ENCODE assay signal across 20 cellular contexts in the genomic region with DNA sequence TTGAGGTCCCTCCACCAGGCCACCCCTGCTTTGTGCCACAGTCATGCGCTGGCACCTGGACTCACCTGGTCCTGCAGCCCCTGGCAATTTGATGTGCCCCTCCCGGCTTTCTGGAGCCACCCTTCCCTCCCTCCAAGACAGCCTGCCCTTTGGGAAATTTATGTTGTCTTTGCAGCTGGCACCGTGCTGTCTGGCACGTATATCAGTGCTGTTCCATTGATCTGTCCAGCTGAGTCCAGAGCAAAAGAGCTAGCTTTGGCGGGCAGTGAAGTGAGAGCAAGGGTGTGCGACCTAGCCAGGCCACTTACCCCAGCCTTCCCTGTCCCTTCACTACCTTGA. TPM values are rescaled to one million over a fixed set of nuclear protein-coding genes. Genes with fewer than 3 reads are reported as not detected.
DNase-seq lines count a peak whose midpoint lies in the region; ATAC-seq and TF ChIP-seq lines count a peak whose summit lies in the region.
"Had no signal": no experiment of that assay in that cellular context is flagged by ENCODE, and none has a peak within 500 bp of the region (broad histone marks: within the 10 kb centered on the region; RNA-seq: fewer than 3 reads in every experiment).

No MANE protein-coding gene starts in this region.

- ATAC-seq in left lung: no peak
- no peak for ATAC-seq in GM21786 (IDR thresholded peaks at IDR 0.05; ENCODE audit: unreplicated experiment)
- ATAC-seq in stimulated activated naive B cell treated with anti-CD40 and anti-IgM and Interleukin-4, amounts not matched to agents 10 μg/mL and 1 μg/mL and 100 μg/mL, for 72 hours (replicated peaks): no peak
- ATAC-seq: activated CD4-positive, alpha-beta T cell treated with anti-CD3 and anti-CD28 coated beads for 36 hours; gastrocnemius medialis; left ventricle myocardium superior; stimulated activated naive CD8-positive, alpha-beta T cell treated with anti-CD3 and anti-CD28 coated beads, Interleukin-15, Interleukin-2, amounts not matched to agents 100 U/mL and 50 U/mL, for 24 hours had no signal

- H3K27ac ChIP-seq in HUES48 (ENCODE audit: low read depth, low read length) (peak overlapping the region; percentile 95), left lung (peak overlapping the region; percentile 30 to 48), subcutaneous abdominal adipose tissue (ENCODE audit: low read depth, low read length) (peak overlapping the region; percentile 41)
- H3K27ac ChIP-seq: gastrocnemius medialis had no signal

- H3K9me3 ChIP-seq in HUES48 (ENCODE audit: control insufficient read depth, insufficient read depth, low read length) (no peaks in the 10 kb centered on the region), left lung (no peaks in the 10 kb centered on the region), subcutaneous abdominal adipose tissue (ENCODE audit: control insufficient read depth in 5 of 5, low read length in 5 of 5) (no peaks in the 10 kb centered on the region)
- H3K9me3 ChIP-seq: gastrocnemius medialis had no signal

- H3K4me3 Mint-ChIP-seq in brain (no peak overlapping the region), HFFc6 (no peak overlapping the region)
- H3K4me3 Mint-ChIP-seq in stimulated activated naive B cell treated with anti-CD40 and anti-IgM and Interleukin-4, amounts not matched to agents 10 μg/mL and 1 μg/mL and 100 μg/mL, for 72 hours: no peak overlapping the region
- H3K4me3 Mint-ChIP-seq: activated CD4-positive, alpha-beta T cell treated with anti-CD3 and anti-CD28 coated beads for 36 hours; activated naive CD8-positive, alpha-beta T cell treated with anti-CD3 and anti-CD28 coated beads for 36 hours; dendritic cell treated with granulocyte-macrophage colony-stimulating factor and Interleukin-4, amounts not matched to agents 40 ng/mL and 50 ng/mL, for 4 days had no signal

- intact Hi-C loops in left lung (cut with DNase I): no loop called here

- H3K4me1 ChIP-seq in HUES48 (ENCODE audit: control insufficient read depth, insufficient read depth, low read length) (peaks cover 37% of the 10 kb centered on the region), left lung (peaks cover 0 to 11% of the 10 kb centered on the region in 2 donors), subcutaneous abdominal adipose tissue (ENCODE audit: control insufficient read depth in 5 of 5, insufficient read depth in 5 of 5, low read length in 5 of 5) (peaks cover 5 to 59% (median 54%) of the 10 kb centered on the region in 5 donors)

- peaks cover 47% of the 10 kb centered on the region for H3K4me1 Mint-ChIP-seq in brain
- peaks cover 12% of the 10 kb centered on the region; the same call in 1 of the 2 replicates for H3K4me1 Mint-ChIP-seq in HFFc6 (ENCODE audit: low read depth)
- H3K4me1 Mint-ChIP-seq in stimulated activated naive B cell treated with anti-CD40 and anti-IgM and Interleukin-4, amounts not matched to agents 10 μg/mL and 1 μg/mL and 100 μg/mL, for 72 hours: peaks cover 17 to 20% of the 10 kb centered on the region in 2 donors
- H3K4me1 Mint-ChIP-seq: activated CD4-positive, alpha-beta T cell treated with anti-CD3 and anti-CD28 coated beads for 36 hours had no signal

- H3K27ac Mint-ChIP-seq in brain (peak overlapping the region; percentile 64 to 91 (median 70)), HFFc6 (no peak overlapping the region)
- H3K27ac Mint-ChIP-seq in stimulated activated naive B cell treated with anti-CD40 and anti-IgM and Interleukin-4, amounts not matched to agents 10 μg/mL and 1 μg/mL and 100 μg/mL, for 72 hours: no peak overlapping the region
- H3K27ac Mint-ChIP-seq: activated CD4-positive, alpha-beta T cell treated with anti-CD3 and anti-CD28 coated beads for 36 hours; activated naive CD8-positive, alpha-beta T cell treated with anti-CD3 and anti-CD28 coated beads for 36 hours; dendritic cell treated with granulocyte-macrophage colony-stimulating factor and Interleukin-4, amounts not matched to agents 40 ng/mL and 50 ng/mL, for 4 days had no signal

- H3K27me3 Mint-ChIP-seq in brain: peaks cover 18% of the 10 kb centered on the region
- peaks cover 16% of the 10 kb centered on the region for H3K27me3 Mint-ChIP-seq in HFFc6 (ENCODE audit: insufficient read depth)
- H3K27me3 Mint-ChIP-seq in stimulated activated naive B cell treated with anti-CD40 and anti-IgM and Interleukin-4, amounts not matched to agents 10 μg/mL and 1 μg/mL and 100 μg/mL, for 72 hours: peaks cover 9 to 11% of the 10 kb centered on the region in 2 donors

- H3K36me3 ChIP-seq in HUES48 (ENCODE audit: control insufficient read depth, insufficient read depth, low read length): peaks cover 52% of the 10 kb centered on the region
- H3K36me3 ChIP-seq in left lung: peaks cover 0 to 33% of the 10 kb centered on the region in 2 donors
- H3K36me3 ChIP-seq in subcutaneous abdominal adipose tissue (ENCODE audit: control insufficient read depth in 5 of 5, insufficient read depth in 5 of 5, low read length in 5 of 5): peaks cover 0 to 32% (median 18%) of the 10 kb centered on the region in 5 donors
- H3K36me3 ChIP-seq: gastrocnemius medialis had no signal

- H3K27me3 ChIP-seq in HUES48 (ENCODE audit: control insufficient read depth, insufficient read depth, low read length): peaks cover under 1% of the 10 kb centered on the region; the same call in 1 of the 2 replicates
- H3K27me3 ChIP-seq in left lung: peaks cover 1 to 19% of the 10 kb centered on the region in 2 donors
- peaks cover 0 to 12% (median 5%) of the 10 kb centered on the region in 5 donors for H3K27me3 ChIP-seq in subcutaneous abdominal adipose tissue (ENCODE audit: control insufficient read depth in 5 of 5, insufficient read depth in 4 of 5, low read length in 5 of 5)

- H3K9ac ChIP-seq in HUES48 (ENCODE audit: low read depth, low read length) (0 out of 2 replicates have a peak overlapping the region, but pooled peaks have one; percentile 11), subcutaneous abdominal adipose tissue (ENCODE audit: low read length in 5 of 5) (peak overlapping the region in 1 of 5 donors; percentile 10)

- H3K36me3 Mint-ChIP-seq in brain (no peaks in the 10 kb centered on the region), HFFc6 (ENCODE audit: low read depth) (no peaks in the 10 kb centered on the region)
- peaks cover 42 to 47% of the 10 kb centered on the region in 2 donors for H3K36me3 Mint-ChIP-seq in stimulated activated naive B cell treated with anti-CD40 and anti-IgM and Interleukin-4, amounts not matched to agents 10 μg/mL and 1 μg/mL and 100 μg/mL, for 72 hours

- H3K9me3 Mint-ChIP-seq in brain (no peaks in the 10 kb centered on the region), HFFc6 (peaks cover 5% of the 10 kb centered on the region; the same call in 1 of the 2 replicates)
- H3K9me3 Mint-ChIP-seq in stimulated activated naive B cell treated with anti-CD40 and anti-IgM and Interleukin-4, amounts not matched to agents 10 μg/mL and 1 μg/mL and 100 μg/mL, for 72 hours: no peaks in the 10 kb centered on the region
- H3K9me3 Mint-ChIP-seq: activated naive CD8-positive, alpha-beta T cell treated with anti-CD3 and anti-CD28 coated beads for 36 hours; dendritic cell treated with granulocyte-macrophage colony-stimulating factor and Interleukin-4, amounts not matched to agents 40 ng/mL and 50 ng/mL, for 4 days had no signal

- no peak for TF ChIP-seq CTCF in brain (conservative IDR thresholded peaks at IDR 0.05)
- no peak for TF ChIP-seq CTCF in left lung (IDR thresholded peaks at IDR 0.05)
- no peak for TF ChIP-seq CTCF in HFFc6 (IDR thresholded peaks at IDR 0.05)

- DNase-seq in left lung: no peak
- no peak for DNase-seq in HFFc6
- DNase-seq in stimulated activated naive B cell treated with anti-CD40 and anti-IgM and Interleukin-4, amounts not matched to agents 10 μg/mL and 1 μg/mL and 100 μg/mL, for 72 hours: no peak
- no peak for DNase-seq in NCI-H774 (lab: John Stamatoyannopoulos, UW)
- DNase-seq: activated CD4-positive, alpha-beta T cell treated with anti-CD3 and anti-CD28 coated beads for 36 hours; activated naive CD8-positive, alpha-beta T cell treated with anti-CD3 and anti-CD28 coated beads for 36 hours; gastrocnemius medialis; GDM1; Kasumi-1; left ventricle myocardium superior; NCI-H1048; NCI-H2029; NCI-H446; nucleus accumbens; stimulated activated naive CD8-positive, alpha-beta T cell treated with anti-CD3 and anti-CD28 coated beads, Interleukin-15, Interleukin-2, amounts not matched to agents 100 U/mL and 50 U/mL, for 24 hours had no signal

- no peak overlapping the region for H3K4me3 ChIP-seq in HUES48 (ENCODE audit: low read depth, low read length)
- no peak overlapping the region for H3K4me3 ChIP-seq in left lung
- no peak overlapping the region for H3K4me3 ChIP-seq in subcutaneous abdominal adipose tissue (ENCODE audit: low read depth in 1 of 5, low read length in 5 of 5)
- H3K4me3 ChIP-seq: gastrocnemius medialis had no signal

RNA-seq across cellular contexts. Expression of a gene that starts 5.7 kb away (rescaled TPM):
- 33.0 TPM for polyA plus RNA-seq in brain (ENCODE audit: insufficient read depth, low read depth, low replicate concordance)
- total RNA-seq in left lung: 100 to 1,000 TPM; 133 to 162 TPM
- under 1 TPM in 2 of 6 experiments, not detected in 4; 0.28 to 0.39 TPM for total RNA-seq in HFFc6 (2021; fragmentation: NEBNext Ultra II Directional; extraction: Animal tissue kit (Norgen Biotek cat#: 25700))
- total RNA-seq: activated CD4-positive, alpha-beta T cell treated with anti-CD3 and anti-CD28 coated beads for 36 hours; activated naive CD8-positive, alpha-beta T cell treated with anti-CD3 and anti-CD28 coated beads for 36 hours had no signal

RNA-seq across cellular contexts. Expression of a gene that starts 12.4 kb away (rescaled TPM):
- 3.0 TPM for polyA plus RNA-seq in brain (ENCODE audit: insufficient read depth, low read depth, low replicate concordance)
- 10 to 100 TPM; 24.0 to 25.1 TPM for total RNA-seq in left lung
- not detected for total RNA-seq in HFFc6 (2021; fragmentation: NEBNext Ultra II Directional; extraction: Animal tissue kit (Norgen Biotek cat#: 25700))

RNA-seq across cellular contexts. Expression of a gene that starts 12.6 kb away (rescaled TPM):
- 90.8 TPM for polyA plus RNA-seq in brain (ENCODE audit: insufficient read depth, low read depth, low replicate concordance)
- 10 to 100 TPM in 1 of 2 donors, 1 to 10 TPM in 1; 9.0 to 15.8 TPM for total RNA-seq in left lung
- not detected for total RNA-seq in HFFc6 (2021; fragmentation: NEBNext Ultra II Directional; extraction: Animal tissue kit (Norgen Biotek cat#: 25700))

RNA-seq across cellular contexts. Expression of a gene that starts 32.9 kb away (rescaled TPM):
- polyA plus RNA-seq in brain (ENCODE audit: insufficient read depth, low read depth, low replicate concordance): 146 TPM
- total RNA-seq in left lung: 100 to 1,000 TPM in 1 of 2 donors, 10 to 100 TPM in 1; 81.4 to 110 TPM
- 10 to 100 TPM; 68.8 to 78.3 (median 75.5) TPM for total RNA-seq in HFFc6 (2021; fragmentation: NEBNext Ultra II Directional; extraction: Animal tissue kit (Norgen Biotek cat#: 25700))

RNA-seq across cellular contexts. Expression of a gene that starts 43.4 kb away (rescaled TPM):
- polyA plus RNA-seq in brain (ENCODE audit: insufficient read depth, low read depth, low replicate concordance): 23.0 TPM
- total RNA-seq in left lung: 1 to 10 TPM; 5.2 to 5.6 TPM
- total RNA-seq in HFFc6 (2021; fragmentation: NEBNext Ultra II Directional; extraction: Animal tissue kit (Norgen Biotek cat#: 25700)): 1 to 10 TPM; 2.7 to 3.8 (median 2.9) TPM

Comparison
In these comparisons a context has a peak if more than half of its experiments do, and no peak if none do; other contexts are left out.
1. H3K27ac ChIP-seq: peak in every context shown above with its lines; median percentile 95 in HUES48; 41 in subcutaneous abdominal adipose tissue; 39 in left lung.
2. H3K27ac Mint-ChIP-seq: peak in brain (5 of 5); none in HFFc6 (single experiment) and stimulated activated naive B cell treated with anti-CD40 and anti-IgM and Interleukin-4, amounts not matched to agents 10 μg/mL and 1 μg/mL and 100 μg/mL, for 72 hours (single experiment).
3. RNA of a gene that starts 5.7 kb away (total RNA-seq): 133 to 162 TPM in left lung; 0.28 to 0.39 TPM in HFFc6; every median in the first group is over 10 times any median in the second.
4. RNA of a gene that starts 12.4 kb away (total RNA-seq): 24.0 to 25.1 TPM in left lung; not detected in HFFc6; every median in the first group is over 10 times any median in the second.
5. RNA of a gene that starts 12.6 kb away (total RNA-seq): 9.0 to 15.8 TPM in left lung; not detected in HFFc6; every median in the first group is over 4 times any median in the second.